ENCODE assay signal across 26 cellular contexts in genomic region chr10:71434760-71435394, GRCh38. TPM values are rescaled to one million over a fixed set of nuclear protein-coding genes. Genes with fewer than 3 reads are reported as not detected.
DNase-seq lines count a peak whose midpoint lies in the region; FAIRE-seq and TF ChIP-seq lines count a peak whose summit lies in the region.
"Had no signal": no experiment of that assay in that cellular context is flagged by ENCODE, and none has a peak within 500 bp of the region (broad histone marks: within the 10 kb centered on the region; RNA-seq: fewer than 3 reads in every experiment).

No MANE protein-coding gene starts in this region.

- H4K20me1 ChIP-seq in H1 (replicated peaks in 1 of 2; ENCODE audit: control insufficient read depth in 1 of 2, insufficient read depth in 2 of 2, low read length in 2 of 2): peaks cover 0 to 6% of the 10 kb centered on the region in 2 experiments

- no peak overlapping the region for H3K27ac Mint-ChIP-seq in activated naive CD4-positive, alpha-beta T cell treated with anti-CD3 and anti-CD28 coated beads, Interleukin-2, amount 10 ng/mL, durations not matched to agents 7 days and 5 days
- H3K27ac Mint-ChIP-seq in activated CD4-positive, alpha-beta memory T cell treated with anti-CD3 and anti-CD28 coated beads for 36 hours: no peak overlapping the region
- H3K27ac Mint-ChIP-seq: stimulated activated memory B cell treated with anti-CD40 and anti-IgM and Interleukin-4, amounts not matched to agents 10 μg/mL and 1 μg/mL and 100 μg/mL, for 72 hours had no signal

- CTCF ChIA-PET in activated naive CD4-positive, alpha-beta T cell treated with anti-CD3 and anti-CD28 coated beads, Interleukin-2, amount 10 ng/mL, durations not matched to agents 7 days and 5 days (lab: Charles Lee): no interaction called here
- CTCF ChIA-PET in H1 (lab: Charles Lee; ENCODE audit: partially characterized antibody): interaction anchor here (1.1 to 4.2 kb wide), 7 partner anchors 8 to 213 kb away, joined by 4 to 33 read pairs (median 5); partner anchors contain the start of gene CDH23
- CTCF ChIA-PET in activated CD4-positive, alpha-beta memory T cell treated with anti-CD3 and anti-CD28 coated beads for 36 hours (lab: Charles Lee): interaction anchor here (1.1 kb wide), 1 partner anchor 51 kb away, joined by 3 read pairs; no protein-coding TSS in a partner anchor

- TF ChIP-seq RAD21 in H1 (IDR thresholded peaks at IDR 0.05 in 1 of 2, conservative IDR thresholded peaks at IDR 0.05 in 1 of 2; ENCODE audit: low read depth in 2 of 2, low read length in 2 of 2): no peak

- H2AFZ ChIP-seq in H1 (ENCODE audit: low read length): no peak overlapping the region

- H3K23ac ChIP-seq in H1 (ENCODE audit: insufficient read length): no peak overlapping the region

- H4K91ac ChIP-seq in H1 (replicated peaks; ENCODE audit: insufficient read length, low read length): no peak overlapping the region

- no peak overlapping the region for H3K27ac ChIP-seq in H1 (ENCODE audit: low read depth, low read length)

- WGBS in H1 (ENCODE audit: extremely low coverage in 1 of 2, insufficient coverage in 1 of 2, insufficient read length in 1 of 2, insufficient replicate concordance in 2 of 2, low coverage in 1 of 2, low lambda C conversion rate in 2 of 2, missing lambda C conversion rate in 1 of 2), 2 experiments: 92% methylated on average over 3 of the region's 4 CpGs; no CpG with 5 or more reads in 1 of the 2 experiments

- no peaks in the 10 kb centered on the region for H3K36me3 ChIP-seq in H1 (ENCODE audit: control insufficient read depth in 2 of 4, insufficient read depth in 4 of 4, low read length in 3 of 4)
- H3K36me3 ChIP-seq: BE2C had no signal

- H3K23me2 ChIP-seq in H1 (ENCODE audit: low read depth, low read length): peaks cover 4% of the 10 kb centered on the region; the same call in 1 of the 2 replicates

- no peak overlapping the region for H2BK12ac ChIP-seq in H1 (ENCODE audit: low read depth, low read length)

- no peak for TF ChIP-seq EP300 in H1 (IDR thresholded peaks at IDR 0.05; ENCODE audit: borderline replicate concordance in 1 of 2, low read depth in 2 of 2, low read length in 2 of 2)

- no peaks in the 10 kb centered on the region for H3K9me3 Mint-ChIP-seq in activated naive CD4-positive, alpha-beta T cell treated with anti-CD3 and anti-CD28 coated beads, Interleukin-2, amount 10 ng/mL, durations not matched to agents 7 days and 5 days
- no peaks in the 10 kb centered on the region for H3K9me3 Mint-ChIP-seq in activated CD4-positive, alpha-beta memory T cell treated with anti-CD3 and anti-CD28 coated beads for 36 hours
- H3K9me3 Mint-ChIP-seq: stimulated activated memory B cell treated with anti-CD40 and anti-IgM and Interleukin-4, amounts not matched to agents 10 μg/mL and 1 μg/mL and 100 μg/mL, for 72 hours had no signal

- no peaks in the 10 kb centered on the region for H3K36me3 Mint-ChIP-seq in activated naive CD4-positive, alpha-beta T cell treated with anti-CD3 and anti-CD28 coated beads, Interleukin-2, amount 10 ng/mL, durations not matched to agents 7 days and 5 days
- no peaks in the 10 kb centered on the region for H3K36me3 Mint-ChIP-seq in activated CD4-positive, alpha-beta memory T cell treated with anti-CD3 and anti-CD28 coated beads for 36 hours
- H3K36me3 Mint-ChIP-seq: stimulated activated memory B cell treated with anti-CD40 and anti-IgM and Interleukin-4, amounts not matched to agents 10 μg/mL and 1 μg/mL and 100 μg/mL, for 72 hours had no signal

- no peak overlapping the region for H3K18ac ChIP-seq in H1 (ENCODE audit: extremely low read depth, low read length)

- no peaks in the 10 kb centered on the region for H3K79me1 ChIP-seq in H1 (ENCODE audit: low read depth, low read length)

- peaks cover 11% of the 10 kb centered on the region for H3K27me3 Mint-ChIP-seq in activated naive CD4-positive, alpha-beta T cell treated with anti-CD3 and anti-CD28 coated beads, Interleukin-2, amount 10 ng/mL, durations not matched to agents 7 days and 5 days
- peaks cover under 1% of the 10 kb centered on the region for H3K27me3 Mint-ChIP-seq in activated CD4-positive, alpha-beta memory T cell treated with anti-CD3 and anti-CD28 coated beads for 36 hours

- no peak overlapping the region; the same call in 1 of the 2 replicates for H4K8ac ChIP-seq in H1 (ENCODE audit: extremely low read depth, insufficient read depth, low read length)

- no peak overlapping the region for H3K9ac ChIP-seq in H1 (replicated peaks in 1 of 4; ENCODE audit: extremely low read depth in 1 of 4, low read depth in 3 of 4, low read length in 3 of 4)

- no peaks in the 10 kb centered on the region for H3K79me2 ChIP-seq in H1 (ENCODE audit: control insufficient read depth in 1 of 2, insufficient read depth in 2 of 2, low read length in 2 of 2)

- intact Hi-C loops in posterior vena cava (cut with DNase I): no loop called here
- intact Hi-C loops in activated CD4-positive, alpha-beta memory T cell treated with anti-CD3 and anti-CD28 coated beads for 36 hours (cut with micrococcal nuclease): no loop called here

- no peak overlapping the region for H3K14ac ChIP-seq in H1 (ENCODE audit: insufficient read length)

- H4K5ac ChIP-seq in H1 (ENCODE audit: insufficient read length, low read depth, low read length): no peak overlapping the region

- H3K4me1 Mint-ChIP-seq in activated naive CD4-positive, alpha-beta T cell treated with anti-CD3 and anti-CD28 coated beads, Interleukin-2, amount 10 ng/mL, durations not matched to agents 7 days and 5 days: no peaks in the 10 kb centered on the region
- H3K4me1 Mint-ChIP-seq in activated CD4-positive, alpha-beta memory T cell treated with anti-CD3 and anti-CD28 coated beads for 36 hours (ENCODE audit: low read depth): no peaks in the 10 kb centered on the region
- H3K4me1 Mint-ChIP-seq: stimulated activated memory B cell treated with anti-CD40 and anti-IgM and Interleukin-4, amounts not matched to agents 10 μg/mL and 1 μg/mL and 100 μg/mL, for 72 hours had no signal

- peak overlapping the region; percentile 80; the same call in 1 of the 2 replicates for H2AK5ac ChIP-seq in H1 (ENCODE audit: low read depth, low read length)

- H2BK5ac ChIP-seq in H1 (ENCODE audit: low read depth, low read length): no peak overlapping the region

- H2BK15ac ChIP-seq in H1 (ENCODE audit: low read length): no peak overlapping the region

- no peak overlapping the region for H2BK20ac ChIP-seq in H1 (ENCODE audit: low read length)

- FAIRE-seq in H1 (lab: Jason Lieb, UNC): no peak
- FAIRE-seq: GM12878, H54, islet of Langerhans had no signal

- H3K4me2 ChIP-seq in H1 (ENCODE audit: insufficient read depth in 1 of 2, low read depth in 2 of 2, low read length in 2 of 2): no peak overlapping the region
- H3K4me2 ChIP-seq: smooth muscle cell had no signal

- no peak for TF ChIP-seq CTCF in H1 (IDR thresholded peaks at IDR 0.05; ENCODE audit: control extremely low read depth in 1 of 3, insufficient read depth in 1 of 3, low read depth in 1 of 3, low read length in 3 of 3)

- H3K4me1 ChIP-seq in H1 (replicated peaks in 1 of 4; ENCODE audit: control insufficient read depth in 3 of 4, insufficient read depth in 4 of 4, low read length in 3 of 4): peaks cover 0 to 2% (median 0%) of the 10 kb centered on the region in 4 experiments; a peak in 2 of 7 replicates
- H3K4me1 ChIP-seq: BE2C had no signal

- no peak overlapping the region for H3K4me3 ChIP-seq in H1 (ENCODE audit: extremely low read depth in 1 of 4, insufficient read depth in 2 of 4, low read depth in 3 of 4, low read length in 4 of 4)
- H3K4me3 ChIP-seq: GM12878, smooth muscle cell had no signal

- peak; percentile 17 for DNase-seq in activated naive CD4-positive, alpha-beta T cell treated with anti-CD3 and anti-CD28 coated beads, Interleukin-2, amount 10 ng/mL, durations not matched to agents 7 days and 5 days
- DNase-seq in activated naive CD4-positive, alpha-beta T cell (lab: John Stamatoyannopoulos, UW): no peak
- DNase-seq in NCI-H1694 treated with DMSO at 0.1 percent for 48 hours (lab: John Stamatoyannopoulos, UW) (peak; percentile 67), H1 (ENCODE audit: low read depth in 1 of 2, low spot score in 2 of 2) (peak in 1 of 2 experiments; percentile 37), posterior vena cava (ENCODE audit: low spot score) (peak; percentile 74), NCI-H1105 treated with DMSO at 0.1 percent for 48 hours (lab: John Stamatoyannopoulos, UW) (no peak), NCI-H524 treated with DMSO at 0.1 percent for 48 hours (lab: John Stamatoyannopoulos, UW) (no peak)
- no peak for DNase-seq in activated CD4-positive, alpha-beta memory T cell treated with anti-CD3 and anti-CD28 coated beads for 36 hours
- DNase-seq: BE2C; COR-L47; DND-41; effector memory CD4-positive, alpha-beta T cell; foreskin melanocyte; hippocampal formation; Karpas-422; NCI-H187; NCI-H748 treated with DMSO at 0.1 percent for 48 hours; stimulated activated CD4-positive, alpha-beta T cell treated with anti-CD3 and anti-CD28 coated beads, Interleukin-2, amount 100 ng/mL, for 48 hours; SW 1271; T1000 had no signal

- POLR2A ChIA-PET in H1 (lab: Charles Lee; ENCODE audit: partially characterized antibody): no interaction called here
- POLR2A ChIA-PET in activated CD4-positive, alpha-beta memory T cell treated with anti-CD3 and anti-CD28 coated beads for 36 hours (lab: Charles Lee): no interaction called here

- no peak for TF ChIP-seq POLR2A in H1 (IDR thresholded peaks at IDR 0.05; ENCODE audit: control extremely low read depth in 1 of 2, low read depth in 2 of 2, low read length in 2 of 2)

- H3K9me3 ChIP-seq in H1 (ENCODE audit: insufficient read depth in 2 of 2, low read depth in 1 of 2, low read length in 1 of 2): no peaks in the 10 kb centered on the region
- H3K9me3 ChIP-seq: BE2C had no signal

- no peak overlapping the region for H2BK120ac ChIP-seq in H1 (replicated peaks; ENCODE audit: low read depth, low read length)

- no peak overlapping the region for H3K56ac ChIP-seq in H1 (replicated peaks; ENCODE audit: insufficient read length, low read depth, low read length)

- no peak overlapping the region for H3K4me3 Mint-ChIP-seq in activated naive CD4-positive, alpha-beta T cell treated with anti-CD3 and anti-CD28 coated beads, Interleukin-2, amount 10 ng/mL, durations not matched to agents 7 days and 5 days
- no peak overlapping the region for H3K4me3 Mint-ChIP-seq in activated CD4-positive, alpha-beta memory T cell treated with anti-CD3 and anti-CD28 coated beads for 36 hours
- H3K4me3 Mint-ChIP-seq: stimulated activated memory B cell treated with anti-CD40 and anti-IgM and Interleukin-4, amounts not matched to agents 10 μg/mL and 1 μg/mL and 100 μg/mL, for 72 hours had no signal

- no peaks in the 10 kb centered on the region for H3K27me3 ChIP-seq in H1 (replicated peaks in 1 of 4; ENCODE audit: control insufficient read depth in 3 of 4, extremely low read depth in 1 of 4, insufficient read depth in 3 of 4, low read length in 3 of 4)
- H3K27me3 ChIP-seq: BE2C had no signal

- H3K4ac ChIP-seq in H1 (replicated peaks; ENCODE audit: insufficient read length, low read depth, low read length): no peak overlapping the region

RNA-seq across cellular contexts. Expression of gene CDH23, which starts 38.2 kb away (rescaled TPM):
- total RNA-seq in H1 (2021; fragmentation: NEBNext Ultra II Directional; extraction: Animal tissue kit (Norgen Biotek cat#: 25700)): 1.9 and 2.0 TPM in 2 replicates
- polyA plus RNA-seq in H1 (2011; rRNA removed): 4.9 and 6.3 TPM in 2 replicates
- 3.3 TPM for polyA plus RNA-seq in H1 (2011; cell fraction: cytosol; rRNA removed)
- 7.7 TPM for polyA plus RNA-seq in H1 (2011; cell fraction: nucleus; rRNA removed)
- polyA plus RNA-seq in H1 (2012, experiment 1 of 2): 1.9 to 4.6 TPM (median 3.2 TPM) in 4 replicates
- polyA plus RNA-seq in H1 (2012, experiment 2 of 2): 1.8 TPM
- polyA plus RNA-seq in H1 (2013, experiment 1 of 2): 1.3 TPM
- 1.4 TPM for polyA plus RNA-seq in H1 (2013, experiment 2 of 2)
- 7.2 and 10.5 TPM in 2 replicates for polyA minus RNA-seq in H1 (2011; rRNA and poly(A)+ RNA removed)
- 2.6 TPM for polyA minus RNA-seq in H1 (2011; cell fraction: cytosol; rRNA and poly(A)+ RNA removed)
- polyA minus RNA-seq in H1 (2011; cell fraction: nucleus; rRNA and poly(A)+ RNA removed): 6.9 TPM
- total RNA-seq in posterior vena cava: 10 to 100 TPM; 24.5 to 43.0 TPM
- 1 to 10 TPM; 2.6 TPM for total RNA-seq in activated CD4-positive, alpha-beta memory T cell treated with anti-CD3 and anti-CD28 coated beads for 36 hours
- total RNA-seq: lung microvascular endothelial cell had no signal

Comparison
In these comparisons a context has a peak if more than half of its experiments do, and no peak if none do; other contexts are left out.
1. DNase-seq: peak in activated naive CD4-positive, alpha-beta T cell treated with anti-CD3 and anti-CD28 coated beads, Interleukin-2, amount 10 ng/mL, durations not matched to agents 7 days and 5 days (single experiment), NCI-H1694 treated with DMSO at 0.1 percent for 48 hours (single experiment) and posterior vena cava (single experiment); none in activated naive CD4-positive, alpha-beta T cell (0 of 4), activated CD4-positive, alpha-beta memory T cell treated with anti-CD3 and anti-CD28 coated beads for 36 hours (single experiment), NCI-H1105 treated with DMSO at 0.1 percent for 48 hours (single experiment) and NCI-H524 treated with DMSO at 0.1 percent for 48 hours (single experiment).